ENCODE assay signal across 21 cellular contexts in the genomic region with DNA sequence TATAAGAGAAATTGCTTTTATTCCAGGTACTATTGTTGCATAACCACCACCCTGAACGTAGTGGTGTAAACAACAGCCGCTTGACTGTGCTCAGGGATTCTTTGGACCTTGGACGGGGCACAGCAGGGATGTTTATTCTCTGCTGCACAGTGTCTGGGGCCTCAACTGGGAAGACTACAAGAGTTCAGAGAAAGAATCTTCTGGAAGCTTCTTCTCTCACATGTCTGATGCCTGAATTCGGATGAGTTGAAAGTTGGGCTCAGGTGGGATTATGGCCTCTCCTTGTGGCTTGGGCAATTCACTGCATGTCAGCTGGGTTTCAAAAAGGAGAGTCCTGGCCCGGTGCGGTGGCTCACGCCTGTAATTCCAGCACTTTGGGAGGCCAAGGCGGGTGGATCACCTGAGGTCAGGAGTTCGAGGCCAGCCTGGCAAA. TPM values are rescaled to one million over a fixed set of nuclear protein-coding genes. Genes with fewer than 3 reads are reported as not detected.
DNase-seq lines count a peak whose midpoint lies in the region; FAIRE-seq and TF ChIP-seq lines count a peak whose summit lies in the region.
"Had no signal": no experiment of that assay in that cellular context is flagged by ENCODE, and none has a peak within 500 bp of the region (broad histone marks: within the 10 kb centered on the region; RNA-seq: fewer than 3 reads in every experiment).

No MANE protein-coding gene starts in this region.

- TF ChIP-seq CTCF in GM06990 (IDR thresholded peaks at IDR 0.05; ENCODE audit: insufficient read depth, low read length, poor library complexity, severe bottlenecking) (peak; percentile 18), epithelial cell of proximal tubule (conservative IDR thresholded peaks at IDR 0.05; ENCODE audit: low read depth, low read length) (peak; percentile 18), mesothelial cell of epicardium (IDR thresholded peaks at IDR 0.05; ENCODE audit: unreplicated experiment) (no peak)

- peaks cover 4% of the 10 kb centered on the region in 2 donors for H3K4me1 ChIP-seq in mucosa of rectum (ENCODE audit: control insufficient read depth in 2 of 2, insufficient read depth in 2 of 2, low read length in 2 of 2)
- H3K4me1 ChIP-seq: adrenal gland, parathyroid adenoma, tibial artery had no signal

- no peak overlapping the region for H3K4me3 Mint-ChIP-seq in mesothelial cell of epicardium
- H3K4me3 Mint-ChIP-seq: activated CD4-positive, alpha-beta T cell treated with anti-CD3 and anti-CD28 coated beads, Interleukin-2, amount 10 ng/mL, durations not matched to agents 7 days and 5 days; naive B cell had no signal

- DNase-seq in GM06990 (ENCODE audit: extremely low read depth, insufficient read length) (no peak), HuH-7 (ENCODE audit: low spot score) (peak; percentile 63), epithelial cell of proximal tubule (ENCODE audit: low read depth) (no peak), NCI-H2107 treated with DMSO at 0.1 percent for 48 hours (lab: John Stamatoyannopoulos, UW; ENCODE audit: unreplicated experiment) (no peak), NCI-H524 treated with DMSO at 0.1 percent for 48 hours (lab: John Stamatoyannopoulos, UW) (no peak), RCC 7860 (ENCODE audit: low spot score) (no peak), mesothelial cell of epicardium (ENCODE audit: low spot score in 2 of 2, unreplicated experiment in 2 of 2) (no peak)
- DNase-seq: activated CD4-positive, alpha-beta T cell treated with anti-CD3 and anti-CD28 coated beads, Interleukin-2, amount 10 ng/mL, durations not matched to agents 7 days and 5 days; activated CD8-positive, alpha-beta memory T cell treated with anti-CD3 and anti-CD28 coated beads, Interleukin-2, amount 50 U/mL, for 4 hours; activated effector memory CD4-positive, alpha-beta T cell treated with Interleukin-2 at 50 U/mL for 16 hours; adrenal gland; COR-L47; KG1; naive B cell; NCI-H2029 treated with DMSO at 0.1 percent for 48 hours; stimulated activated CD4-positive, alpha-beta T cell treated with anti-CD3 and anti-CD28 coated beads, Interleukin-2, amount 100 ng/mL, for 24 hours; stimulated activated naive CD8-positive, alpha-beta T cell treated with anti-CD3 and anti-CD28 coated beads, Interleukin-15, Interleukin-2, amounts not matched to agents 100 U/mL and 50 U/mL, for 24 hours had no signal

- H3K27ac ChIP-seq in mucosa of rectum (ENCODE audit: low read depth in 2 of 2, low read length in 2 of 2), result peak overlapping the region; percentile 51 to 63
- H3K27ac ChIP-seq: adrenal gland, parathyroid adenoma, tibial artery had no signal

- H3K9me3 Mint-ChIP-seq in mesothelial cell of epicardium, result peaks cover 4% of the 10 kb centered on the region
- H3K9me3 Mint-ChIP-seq: activated CD4-positive, alpha-beta T cell treated with anti-CD3 and anti-CD28 coated beads, Interleukin-2, amount 10 ng/mL, durations not matched to agents 7 days and 5 days; naive B cell had no signal

- H3K36me3 Mint-ChIP-seq in mesothelial cell of epicardium, result no peaks in the 10 kb centered on the region
- H3K36me3 Mint-ChIP-seq: naive B cell had no signal

- no peak overlapping the region for H3K4me3 ChIP-seq in GM06990 (replicated peaks; ENCODE audit: low read depth, low read length)
- no peak overlapping the region for H3K4me3 ChIP-seq in epithelial cell of proximal tubule (ENCODE audit: low read depth, low read length)
- H3K4me3 ChIP-seq in mucosa of rectum (ENCODE audit: low read length in 2 of 2), result no peak overlapping the region
- H3K4me3 ChIP-seq: adrenal gland, lung, tibial artery had no signal

- H3K9ac ChIP-seq in mucosa of rectum (ENCODE audit: low read depth in 1 of 2, low read length in 2 of 2), result peak overlapping the region in 1 of 2 donors; percentile 33
- H3K9ac ChIP-seq: parathyroid adenoma had no signal

- H3K9me3 ChIP-seq in mucosa of rectum (ENCODE audit: control insufficient read depth in 2 of 2, low read length in 2 of 2), result no peaks in the 10 kb centered on the region
- H3K9me3 ChIP-seq: adrenal gland, tibial artery had no signal

- no peak for FAIRE-seq in RCC 7860 (lab: Jason Lieb, UNC)

- H3K27me3 ChIP-seq in GM06990 (replicated peaks; ENCODE audit: control insufficient read depth, insufficient read depth, low read length) (no peaks in the 10 kb centered on the region), mucosa of rectum (ENCODE audit: control insufficient read depth in 2 of 2, insufficient read depth in 2 of 2, low read length in 2 of 2) (no peaks in the 10 kb centered on the region)
- H3K27me3 ChIP-seq: adrenal gland, tibial artery had no signal

- H3K4me1 Mint-ChIP-seq in mesothelial cell of epicardium, result peaks cover 6% of the 10 kb centered on the region
- H3K4me1 Mint-ChIP-seq: activated CD4-positive, alpha-beta T cell treated with anti-CD3 and anti-CD28 coated beads, Interleukin-2, amount 10 ng/mL, durations not matched to agents 7 days and 5 days; naive B cell had no signal

- H3K27me3 Mint-ChIP-seq in mesothelial cell of epicardium (ENCODE audit: low read depth), result no peaks in the 10 kb centered on the region

- no peak overlapping the region for H3K27ac Mint-ChIP-seq in mesothelial cell of epicardium
- H3K27ac Mint-ChIP-seq: activated CD4-positive, alpha-beta T cell treated with anti-CD3 and anti-CD28 coated beads, Interleukin-2, amount 10 ng/mL, durations not matched to agents 7 days and 5 days; naive B cell had no signal

- H3K36me3 ChIP-seq in GM06990 (ENCODE audit: control insufficient read depth, insufficient read depth, low read length) (no peaks in the 10 kb centered on the region), mucosa of rectum (ENCODE audit: control insufficient read depth in 2 of 2, insufficient read depth in 2 of 2, low read length in 2 of 2) (no peaks in the 10 kb centered on the region)
- H3K36me3 ChIP-seq: adrenal gland, tibial artery had no signal

RNA-seq across cellular contexts. Expression of gene SSBP3, which starts 19.0 kb away (rescaled TPM):
- total RNA-seq in epithelial cell of proximal tubule (7.8 and 13.1 TPM in 2 replicates), mesothelial cell of epicardium (171 to 188 TPM (median 172 TPM) in 3 replicates)

Comparison
In these comparisons a context has a peak if more than half of its experiments do, and no peak if none do; other contexts are left out.
1. RNA of gene SSBP3, which starts 19.0 kb away (total RNA-seq): 171 to 188 TPM in mesothelial cell of epicardium; 7.8 to 13.1 TPM in epithelial cell of proximal tubule; every median in the first group is over 10 times any median in the second.